In genomic region chr21:23804866-23805265, GRCh38 we compare ENCODE assay signal across 26 cellular contexts.
"Had no signal": no experiment of that assay in that cellular context is flagged by ENCODE, and none has a peak within 500 bp of the region (broad histone marks: within the 10 kb centered on the region; RNA-seq: fewer than 3 reads in every experiment).

No MANE protein-coding gene starts in this region.

- H3K36me3 Mint-ChIP-seq: mesothelial cell of epicardium had no signal

- H3K4me3 Mint-ChIP-seq: effector memory CD8-positive, alpha-beta T cell; endodermal cell; mesothelial cell of epicardium; naive B cell had no signal

- H3K4me1 ChIP-seq: esophagus squamous epithelium, gastrocnemius medialis, heart right ventricle, left lung, lower lobe of right lung had no signal

- H3K9me3 ChIP-seq: esophagus squamous epithelium, gastrocnemius medialis, lower lobe of right lung had no signal

- DNase-seq: effector CD8-positive, alpha-beta T cell; effector memory CD8-positive, alpha-beta T cell; endodermal cell; erythroblast; esophagus squamous epithelium; foreskin fibroblast; foreskin melanocyte; gastrocnemius medialis; glutamatergic neuron; head of caudate nucleus; heart right ventricle; hippocampal formation; left cardiac atrium; left lung; left ventricle myocardium superior; lower lobe of right lung; mesenchymal stem cell; mucosa of descending colon; naive B cell had no signal

- FAIRE-seq: colon, islet of Langerhans, keratinocyte had no signal

- H3K4me3 ChIP-seq: coronary artery, esophagus squamous epithelium, gastrocnemius medialis, heart right ventricle, left lung, lower lobe of right lung, mucosa of descending colon had no signal

- H3K27ac ChIP-seq: coronary artery, epithelial cell of prostate, esophagus squamous epithelium, gastrocnemius medialis, heart right ventricle, left lung, lower lobe of right lung had no signal

- ATAC-seq: effector memory CD8-positive, alpha-beta T cell; esophagus mucosa; gastrocnemius medialis; heart right ventricle; left cardiac atrium; left lung; left ventricle myocardium superior; lower lobe of right lung; mucosa of descending colon had no signal

- H3K36me3 ChIP-seq: esophagus squamous epithelium, gastrocnemius medialis, heart right ventricle, left lung, lower lobe of right lung had no signal

- H3K27ac Mint-ChIP-seq: effector memory CD8-positive, alpha-beta T cell; endodermal cell; mesothelial cell of epicardium had no signal

- H3K27me3 ChIP-seq: esophagus squamous epithelium, gastrocnemius medialis, heart right ventricle, left lung had no signal

- H3K27me3 Mint-ChIP-seq: effector memory CD8-positive, alpha-beta T cell; naive B cell had no signal

- H3K4me1 Mint-ChIP-seq: endodermal cell, mesothelial cell of epicardium had no signal
